In the genomic region with DNA sequence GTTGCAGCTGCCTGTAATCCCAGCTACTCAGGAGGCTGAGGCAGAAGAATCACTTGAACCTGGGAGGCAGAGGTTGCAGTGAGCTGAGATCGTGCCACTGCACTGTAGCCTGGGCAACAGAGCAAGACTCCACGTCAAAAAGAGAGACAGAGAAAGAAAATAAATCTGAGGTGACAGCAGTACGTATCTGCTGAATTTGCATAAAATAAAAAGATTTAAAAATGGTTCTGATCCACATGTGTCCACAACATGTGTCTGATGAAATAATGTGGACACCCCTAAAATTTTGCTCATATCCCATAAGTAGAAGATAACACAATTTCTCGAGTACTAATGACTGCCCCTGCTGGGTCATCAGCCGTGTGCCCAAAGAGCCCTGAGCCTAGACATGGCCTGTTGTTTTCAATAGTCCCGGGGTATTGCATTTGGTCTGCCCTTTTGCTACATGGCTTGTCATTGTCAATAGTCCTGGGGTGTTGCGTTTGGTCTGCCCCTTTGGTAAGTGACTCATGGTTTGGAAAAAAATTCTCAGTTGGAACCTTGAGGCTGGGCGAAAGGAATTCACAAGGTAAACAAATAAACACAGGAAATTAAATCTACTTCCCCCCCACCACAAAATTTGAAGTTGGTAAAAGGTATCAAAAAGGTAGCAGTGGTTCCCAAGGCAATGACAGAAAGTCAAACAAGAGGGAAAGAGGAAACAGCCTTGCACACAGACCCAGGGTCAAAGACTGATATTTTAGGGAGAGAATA, we compare ENCODE assay signal across 21 cellular contexts.
DNase-seq lines count a peak whose midpoint lies in the region; ATAC-seq lines count a peak whose summit lies in the region.
"Had no signal": no experiment of that assay in that cellular context is flagged by ENCODE, and none has a peak within 500 bp of the region (broad histone marks: within the 10 kb centered on the region; RNA-seq: fewer than 3 reads in every experiment).

No MANE protein-coding gene starts in this region.

- no peak for ATAC-seq in GM21528 (IDR thresholded peaks at IDR 0.05; ENCODE audit: low FRiP score, unreplicated experiment)
- ATAC-seq in HG03108 (IDR thresholded peaks at IDR 0.05; ENCODE audit: unreplicated experiment): no peak
- ATAC-seq: GM12878 had no signal

- DNase-seq in A172 (ENCODE audit: low spot score): peak; percentile 11
- peak; percentile 12 for DNase-seq in ELR (ENCODE audit: low read depth)
- DNase-seq in astrocyte of the hippocampus (ENCODE audit: low read depth, low spot score): peak; percentile 10
- DNase-seq in iris pigment epithelial cell (ENCODE audit: low read depth): peak; percentile 36
- no peak for DNase-seq in NCI-H82 (lab: John Stamatoyannopoulos, UW)
- no peak for DNase-seq in NCI-H187 treated with DMSO at 0.1 percent for 48 hours (lab: John Stamatoyannopoulos, UW)
- DNase-seq: CD8-positive, alpha-beta memory T cell; DMS 273 treated with DMSO at 0.1 percent for 48 hours; GOT3; MG63; NCI-H1092; NCI-H1436 treated with DMSO at 0.1 percent for 48 hours; NCI-H2029 treated with DMSO at 0.1 percent for 48 hours; NCI-H2171 treated with DMSO at 0.1 percent for 48 hours; NCI-H446; NCI-H69; Right ventricle myocardium superior; SW 1271 had no signal

Comparison
In these comparisons a context has a peak if more than half of its experiments do, and no peak if none do; other contexts are left out.
1. DNase-seq: peak in A172 (single experiment), ELR (single experiment), astrocyte of the hippocampus (single experiment) and iris pigment epithelial cell (single experiment); none in NCI-H82 (single experiment) and NCI-H187 treated with DMSO at 0.1 percent for 48 hours (single experiment).